1 cellular context compared by ENCODE assay signal in the genomic region with DNA sequence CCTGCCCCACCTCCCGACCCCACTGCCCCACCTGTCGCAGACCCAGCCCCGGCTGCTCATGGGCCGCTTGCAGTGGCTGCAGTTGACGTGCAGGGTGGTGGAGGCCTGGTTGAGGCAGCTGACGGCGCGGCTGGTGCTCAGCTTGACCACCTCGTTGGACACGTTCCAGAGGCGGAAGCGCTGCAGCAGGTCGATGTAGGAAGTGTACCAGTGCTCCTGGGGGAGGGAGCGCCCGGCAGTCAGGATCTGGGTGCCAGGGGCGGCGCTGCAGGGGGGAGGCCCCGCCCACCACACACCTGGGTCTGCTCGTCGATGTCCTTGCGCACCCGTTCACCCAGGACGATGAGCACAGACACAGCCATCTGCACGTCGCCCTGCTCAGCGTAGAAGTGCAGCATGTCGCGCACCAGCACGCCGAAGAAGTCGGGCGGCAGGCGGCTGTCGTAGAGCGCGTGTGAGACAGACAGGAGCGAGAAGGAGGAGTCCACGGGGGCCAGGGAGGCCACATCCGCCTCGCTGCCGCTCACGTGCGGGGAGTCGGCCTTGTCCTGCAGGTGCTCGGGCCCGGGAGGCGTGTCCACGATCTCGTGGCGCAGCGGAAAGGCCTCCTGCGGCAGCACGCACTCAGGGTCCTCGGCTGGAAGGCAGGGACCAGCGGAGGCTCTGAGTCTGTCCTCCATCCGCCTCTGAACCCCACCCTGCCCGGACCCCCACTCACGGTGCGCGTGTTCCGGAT.
TF ChIP-seq lines count a peak whose summit lies in the region.

No MANE protein-coding gene starts in this region.

TF ChIP-seq in K562, 482 proteins besides CTCF, POLR2A, EP300 and RAD21 (continued from another document and continues in another):
- TF ChIP-seq, protein P1, sequence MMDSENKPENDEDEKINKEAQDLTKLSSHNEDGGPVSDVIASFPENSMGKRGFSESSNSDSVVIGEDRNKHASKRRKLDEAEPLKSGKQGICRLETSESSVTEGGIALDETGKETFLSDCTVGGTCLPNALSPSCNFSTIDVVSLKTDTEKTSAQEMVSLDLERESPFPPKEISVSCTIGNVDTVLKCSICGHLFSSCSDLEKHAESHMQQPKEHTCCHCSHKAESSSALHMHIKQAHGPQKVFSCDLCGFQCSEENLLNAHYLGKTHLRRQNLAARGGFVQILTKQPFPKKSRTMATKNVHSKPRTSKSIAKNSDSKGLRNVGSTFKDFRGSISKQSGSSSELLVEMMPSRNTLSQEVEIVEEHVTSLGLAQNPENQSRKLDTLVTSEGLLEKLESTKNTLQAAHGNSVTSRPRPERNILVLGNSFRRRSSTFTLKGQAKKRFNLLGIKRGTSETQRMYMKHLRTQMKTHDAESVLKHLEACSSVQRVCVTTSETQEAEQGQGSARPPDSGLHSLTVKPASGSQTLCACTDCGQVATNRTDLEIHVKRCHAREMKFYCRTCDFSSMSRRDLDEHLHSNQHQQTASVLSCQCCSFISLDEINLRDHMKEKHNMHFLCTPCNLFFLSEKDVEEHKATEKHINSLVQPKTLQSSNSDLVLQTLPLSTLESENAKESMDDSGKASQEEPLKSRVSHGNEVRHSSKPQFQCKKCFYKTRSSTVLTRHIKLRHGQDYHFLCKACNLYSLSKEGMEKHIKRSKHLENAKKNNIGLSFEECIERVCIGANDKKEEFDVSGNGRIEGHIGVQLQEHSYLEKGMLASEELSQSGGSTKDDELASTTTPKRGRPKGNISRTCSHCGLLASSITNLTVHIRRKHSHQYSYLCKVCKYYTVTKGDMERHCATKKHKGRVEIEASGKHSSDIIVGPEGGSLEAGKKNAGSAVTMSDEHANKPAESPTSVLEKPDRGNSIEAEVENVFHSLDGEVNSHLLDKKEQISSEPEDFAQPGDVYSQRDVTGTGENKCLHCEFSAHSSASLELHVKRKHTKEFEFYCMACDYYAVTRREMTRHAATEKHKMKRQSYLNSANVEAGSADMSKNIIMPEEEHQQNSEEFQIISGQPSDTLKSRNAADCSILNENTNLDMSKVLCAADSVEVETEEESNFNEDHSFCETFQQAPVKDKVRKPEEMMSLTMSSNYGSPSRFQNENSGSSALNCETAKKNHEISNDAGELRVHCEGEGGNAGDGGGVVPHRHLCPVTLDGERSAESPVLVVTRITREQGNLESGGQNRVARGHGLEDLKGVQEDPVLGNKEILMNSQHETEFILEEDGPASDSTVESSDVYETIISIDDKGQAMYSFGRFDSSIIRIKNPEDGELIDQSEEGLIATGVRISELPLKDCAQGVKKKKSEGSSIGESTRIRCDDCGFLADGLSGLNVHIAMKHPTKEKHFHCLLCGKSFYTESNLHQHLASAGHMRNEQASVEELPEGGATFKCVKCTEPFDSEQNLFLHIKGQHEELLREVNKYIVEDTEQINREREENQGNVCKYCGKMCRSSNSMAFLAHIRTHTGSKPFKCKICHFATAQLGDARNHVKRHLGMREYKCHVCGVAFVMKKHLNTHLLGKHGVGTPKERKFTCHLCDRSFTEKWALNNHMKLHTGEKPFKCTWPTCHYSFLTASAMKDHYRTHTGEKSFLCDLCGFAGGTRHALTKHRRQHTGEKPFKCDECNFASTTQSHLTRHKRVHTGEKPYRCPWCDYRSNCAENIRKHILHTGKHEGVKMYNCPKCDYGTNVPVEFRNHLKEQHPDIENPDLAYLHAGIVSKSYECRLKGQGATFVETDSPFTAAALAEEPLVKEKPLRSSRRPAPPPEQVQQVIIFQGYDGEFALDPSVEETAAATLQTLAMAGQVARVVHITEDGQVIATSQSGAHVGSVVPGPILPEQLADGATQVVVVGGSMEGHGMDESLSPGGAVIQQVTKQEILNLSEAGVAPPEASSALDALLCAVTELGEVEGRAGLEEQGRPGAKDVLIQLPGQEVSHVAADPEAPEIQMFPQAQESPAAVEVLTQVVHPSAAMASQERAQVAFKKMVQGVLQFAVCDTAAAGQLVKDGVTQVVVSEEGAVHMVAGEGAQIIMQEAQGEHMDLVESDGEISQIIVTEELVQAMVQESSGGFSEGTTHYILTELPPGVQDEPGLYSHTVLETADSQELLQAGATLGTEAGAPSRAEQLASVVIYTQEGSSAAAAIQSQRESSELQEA (IDR thresholded peaks at IDR 0.05; ENCODE audit: low read depth) = no peak
- TF ChIP-seq TAF9B (IDR thresholded peaks at IDR 0.05; ENCODE audit: partially characterized antibody) (no peak), ZNF263 (CRISPR knock-in tag; IDR thresholded peaks at IDR 0.05; ENCODE audit: borderline replicate concordance) (no peak), ZNF140 (CRISPR knock-in tag; IDR thresholded peaks at IDR 0.05) (no peak), TAL1 (IDR thresholded peaks at IDR 0.05) (no peak), ZBED1 (IDR thresholded peaks at IDR 0.05) (no peak), SMAD1 (IDR thresholded peaks at IDR 0.05; ENCODE audit: low read depth, low read length, partially characterized antibody) (no peak), PRPF4 (IDR thresholded peaks at IDR 0.05; ENCODE audit: insufficient read depth, low read depth, low read length, poor library complexity, severe bottlenecking) (peak; percentile 64), ILF3 (IDR thresholded peaks at IDR 0.05; ENCODE audit: borderline replicate concordance) (no peak), RBM14 (IDR thresholded peaks at IDR 0.05; ENCODE audit: borderline replicate concordance, insufficient read depth, low read depth, low read length) (0 out of 2 replicates have a peak, but pooled peaks have one; percentile 2), PPARD (CRISPR knock-in tag; IDR thresholded peaks at IDR 0.05) (no peak), ZNF780A (CRISPR knock-in tag; IDR thresholded peaks at IDR 0.05) (no peak), SLC30A9 (CRISPR knock-in tag; IDR thresholded peaks at IDR 0.05) (no peak), ZNF707 (CRISPR knock-in tag; conservative IDR thresholded peaks at IDR 0.05) (no peak), LCOR (CRISPR knock-in tag; IDR thresholded peaks at IDR 0.05) (no peak), KLF10 (CRISPR knock-in tag; IDR thresholded peaks at IDR 0.05) (no peak), POLR2AphosphoS5 (IDR thresholded peaks at IDR 0.05; ENCODE audit: control insufficient read depth, insufficient read depth, low read depth, low read length) (no peak), CCAR2 (IDR thresholded peaks at IDR 0.05; ENCODE audit: low read depth, low read length) (no peak), U2AF2 (optimal IDR thresholded peaks at IDR 0.05; ENCODE audit: low read depth, low read length) (no peak), NFE2L1 (tag; IDR thresholded peaks at IDR 0.05; ENCODE audit: borderline replicate concordance, low read depth) (no peak), RBFOX2 (IDR thresholded peaks at IDR 0.05; ENCODE audit: low read depth, low read length) (peak; percentile 17; the same call in 1 of the 2 replicates)
- TF ChIP-seq, protein P2, sequence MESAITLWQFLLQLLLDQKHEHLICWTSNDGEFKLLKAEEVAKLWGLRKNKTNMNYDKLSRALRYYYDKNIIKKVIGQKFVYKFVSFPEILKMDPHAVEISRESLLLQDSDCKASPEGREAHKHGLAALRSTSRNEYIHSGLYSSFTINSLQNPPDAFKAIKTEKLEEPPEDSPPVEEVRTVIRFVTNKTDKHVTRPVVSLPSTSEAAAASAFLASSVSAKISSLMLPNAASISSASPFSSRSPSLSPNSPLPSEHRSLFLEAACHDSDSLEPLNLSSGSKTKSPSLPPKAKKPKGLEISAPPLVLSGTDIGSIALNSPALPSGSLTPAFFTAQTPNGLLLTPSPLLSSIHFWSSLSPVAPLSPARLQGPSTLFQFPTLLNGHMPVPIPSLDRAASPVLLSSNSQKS (CRISPR knock-in tag; IDR thresholded peaks at IDR 0.05) = no peak
- TF ChIP-seq, protein P3, sequence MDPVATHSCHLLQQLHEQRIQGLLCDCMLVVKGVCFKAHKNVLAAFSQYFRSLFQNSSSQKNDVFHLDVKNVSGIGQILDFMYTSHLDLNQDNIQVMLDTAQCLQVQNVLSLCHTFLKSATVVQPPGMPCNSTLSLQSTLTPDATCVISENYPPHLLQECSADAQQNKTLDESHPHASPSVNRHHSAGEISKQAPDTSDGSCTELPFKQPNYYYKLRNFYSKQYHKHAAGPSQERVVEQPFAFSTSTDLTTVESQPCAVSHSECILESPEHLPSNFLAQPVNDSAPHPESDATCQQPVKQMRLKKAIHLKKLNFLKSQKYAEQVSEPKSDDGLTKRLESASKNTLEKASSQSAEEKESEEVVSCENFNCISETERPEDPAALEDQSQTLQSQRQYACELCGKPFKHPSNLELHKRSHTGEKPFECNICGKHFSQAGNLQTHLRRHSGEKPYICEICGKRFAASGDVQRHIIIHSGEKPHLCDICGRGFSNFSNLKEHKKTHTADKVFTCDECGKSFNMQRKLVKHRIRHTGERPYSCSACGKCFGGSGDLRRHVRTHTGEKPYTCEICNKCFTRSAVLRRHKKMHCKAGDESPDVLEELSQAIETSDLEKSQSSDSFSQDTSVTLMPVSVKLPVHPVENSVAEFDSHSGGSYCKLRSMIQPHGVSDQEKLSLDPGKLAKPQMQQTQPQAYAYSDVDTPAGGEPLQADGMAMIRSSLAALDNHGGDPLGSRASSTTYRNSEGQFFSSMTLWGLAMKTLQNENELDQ (CRISPR knock-in tag; IDR thresholded peaks at IDR 0.05; ENCODE audit: borderline replicate concordance) = no peak
- TF ChIP-seq, protein P4, sequence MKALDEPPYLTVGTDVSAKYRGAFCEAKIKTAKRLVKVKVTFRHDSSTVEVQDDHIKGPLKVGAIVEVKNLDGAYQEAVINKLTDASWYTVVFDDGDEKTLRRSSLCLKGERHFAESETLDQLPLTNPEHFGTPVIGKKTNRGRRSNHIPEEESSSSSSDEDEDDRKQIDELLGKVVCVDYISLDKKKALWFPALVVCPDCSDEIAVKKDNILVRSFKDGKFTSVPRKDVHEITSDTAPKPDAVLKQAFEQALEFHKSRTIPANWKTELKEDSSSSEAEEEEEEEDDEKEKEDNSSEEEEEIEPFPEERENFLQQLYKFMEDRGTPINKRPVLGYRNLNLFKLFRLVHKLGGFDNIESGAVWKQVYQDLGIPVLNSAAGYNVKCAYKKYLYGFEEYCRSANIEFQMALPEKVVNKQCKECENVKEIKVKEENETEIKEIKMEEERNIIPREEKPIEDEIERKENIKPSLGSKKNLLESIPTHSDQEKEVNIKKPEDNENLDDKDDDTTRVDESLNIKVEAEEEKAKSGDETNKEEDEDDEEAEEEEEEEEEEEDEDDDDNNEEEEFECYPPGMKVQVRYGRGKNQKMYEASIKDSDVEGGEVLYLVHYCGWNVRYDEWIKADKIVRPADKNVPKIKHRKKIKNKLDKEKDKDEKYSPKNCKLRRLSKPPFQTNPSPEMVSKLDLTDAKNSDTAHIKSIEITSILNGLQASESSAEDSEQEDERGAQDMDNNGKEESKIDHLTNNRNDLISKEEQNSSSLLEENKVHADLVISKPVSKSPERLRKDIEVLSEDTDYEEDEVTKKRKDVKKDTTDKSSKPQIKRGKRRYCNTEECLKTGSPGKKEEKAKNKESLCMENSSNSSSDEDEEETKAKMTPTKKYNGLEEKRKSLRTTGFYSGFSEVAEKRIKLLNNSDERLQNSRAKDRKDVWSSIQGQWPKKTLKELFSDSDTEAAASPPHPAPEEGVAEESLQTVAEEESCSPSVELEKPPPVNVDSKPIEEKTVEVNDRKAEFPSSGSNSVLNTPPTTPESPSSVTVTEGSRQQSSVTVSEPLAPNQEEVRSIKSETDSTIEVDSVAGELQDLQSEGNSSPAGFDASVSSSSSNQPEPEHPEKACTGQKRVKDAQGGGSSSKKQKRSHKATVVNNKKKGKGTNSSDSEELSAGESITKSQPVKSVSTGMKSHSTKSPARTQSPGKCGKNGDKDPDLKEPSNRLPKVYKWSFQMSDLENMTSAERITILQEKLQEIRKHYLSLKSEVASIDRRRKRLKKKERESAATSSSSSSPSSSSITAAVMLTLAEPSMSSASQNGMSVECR (CRISPR knock-in tag; IDR thresholded peaks at IDR 0.05) = no peak
- TF ChIP-seq, protein P5, sequence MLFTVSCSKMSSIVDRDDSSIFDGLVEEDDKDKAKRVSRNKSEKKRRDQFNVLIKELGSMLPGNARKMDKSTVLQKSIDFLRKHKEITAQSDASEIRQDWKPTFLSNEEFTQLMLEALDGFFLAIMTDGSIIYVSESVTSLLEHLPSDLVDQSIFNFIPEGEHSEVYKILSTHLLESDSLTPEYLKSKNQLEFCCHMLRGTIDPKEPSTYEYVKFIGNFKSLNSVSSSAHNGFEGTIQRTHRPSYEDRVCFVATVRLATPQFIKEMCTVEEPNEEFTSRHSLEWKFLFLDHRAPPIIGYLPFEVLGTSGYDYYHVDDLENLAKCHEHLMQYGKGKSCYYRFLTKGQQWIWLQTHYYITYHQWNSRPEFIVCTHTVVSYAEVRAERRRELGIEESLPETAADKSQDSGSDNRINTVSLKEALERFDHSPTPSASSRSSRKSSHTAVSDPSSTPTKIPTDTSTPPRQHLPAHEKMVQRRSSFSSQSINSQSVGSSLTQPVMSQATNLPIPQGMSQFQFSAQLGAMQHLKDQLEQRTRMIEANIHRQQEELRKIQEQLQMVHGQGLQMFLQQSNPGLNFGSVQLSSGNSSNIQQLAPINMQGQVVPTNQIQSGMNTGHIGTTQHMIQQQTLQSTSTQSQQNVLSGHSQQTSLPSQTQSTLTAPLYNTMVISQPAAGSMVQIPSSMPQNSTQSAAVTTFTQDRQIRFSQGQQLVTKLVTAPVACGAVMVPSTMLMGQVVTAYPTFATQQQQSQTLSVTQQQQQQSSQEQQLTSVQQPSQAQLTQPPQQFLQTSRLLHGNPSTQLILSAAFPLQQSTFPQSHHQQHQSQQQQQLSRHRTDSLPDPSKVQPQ (CRISPR knock-in tag; IDR thresholded peaks at IDR 0.05; ENCODE audit: borderline replicate concordance) = no peak
- TF ChIP-seq, protein P6, sequence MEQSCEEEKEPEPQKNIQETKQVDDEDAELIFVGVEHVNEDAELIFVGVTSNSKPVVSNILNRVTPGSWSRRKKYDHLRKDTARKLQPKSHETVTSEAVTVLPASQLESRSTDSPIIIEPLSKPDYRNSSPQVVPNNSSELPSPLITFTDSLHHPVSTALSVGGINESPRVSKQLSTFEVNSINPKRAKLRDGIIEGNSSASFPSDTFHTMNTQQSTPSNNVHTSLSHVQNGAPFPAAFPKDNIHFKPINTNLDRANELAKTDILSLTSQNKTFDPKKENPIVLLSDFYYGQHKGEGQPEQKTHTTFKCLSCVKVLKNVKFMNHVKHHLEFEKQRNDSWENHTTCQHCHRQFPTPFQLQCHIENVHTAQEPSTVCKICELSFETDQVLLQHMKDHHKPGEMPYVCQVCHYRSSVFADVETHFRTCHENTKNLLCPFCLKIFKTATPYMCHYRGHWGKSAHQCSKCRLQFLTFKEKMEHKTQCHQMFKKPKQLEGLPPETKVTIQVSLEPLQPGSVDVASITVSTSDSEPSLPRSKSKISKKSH (CRISPR knock-in tag; IDR thresholded peaks at IDR 0.05) = no peak
- TF ChIP-seq, protein P7, sequence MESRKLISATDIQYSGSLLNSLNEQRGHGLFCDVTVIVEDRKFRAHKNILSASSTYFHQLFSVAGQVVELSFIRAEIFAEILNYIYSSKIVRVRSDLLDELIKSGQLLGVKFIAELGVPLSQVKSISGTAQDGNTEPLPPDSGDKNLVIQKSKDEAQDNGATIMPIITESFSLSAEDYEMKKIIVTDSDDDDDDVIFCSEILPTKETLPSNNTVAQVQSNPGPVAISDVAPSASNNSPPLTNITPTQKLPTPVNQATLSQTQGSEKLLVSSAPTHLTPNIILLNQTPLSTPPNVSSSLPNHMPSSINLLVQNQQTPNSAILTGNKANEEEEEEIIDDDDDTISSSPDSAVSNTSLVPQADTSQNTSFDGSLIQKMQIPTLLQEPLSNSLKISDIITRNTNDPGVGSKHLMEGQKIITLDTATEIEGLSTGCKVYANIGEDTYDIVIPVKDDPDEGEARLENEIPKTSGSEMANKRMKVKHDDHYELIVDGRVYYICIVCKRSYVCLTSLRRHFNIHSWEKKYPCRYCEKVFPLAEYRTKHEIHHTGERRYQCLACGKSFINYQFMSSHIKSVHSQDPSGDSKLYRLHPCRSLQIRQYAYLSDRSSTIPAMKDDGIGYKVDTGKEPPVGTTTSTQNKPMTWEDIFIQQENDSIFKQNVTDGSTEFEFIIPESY (CRISPR knock-in tag; IDR thresholded peaks at IDR 0.05) = peak; percentile 98
